20 cellular contexts compared by ENCODE assay signal in the genomic region with DNA sequence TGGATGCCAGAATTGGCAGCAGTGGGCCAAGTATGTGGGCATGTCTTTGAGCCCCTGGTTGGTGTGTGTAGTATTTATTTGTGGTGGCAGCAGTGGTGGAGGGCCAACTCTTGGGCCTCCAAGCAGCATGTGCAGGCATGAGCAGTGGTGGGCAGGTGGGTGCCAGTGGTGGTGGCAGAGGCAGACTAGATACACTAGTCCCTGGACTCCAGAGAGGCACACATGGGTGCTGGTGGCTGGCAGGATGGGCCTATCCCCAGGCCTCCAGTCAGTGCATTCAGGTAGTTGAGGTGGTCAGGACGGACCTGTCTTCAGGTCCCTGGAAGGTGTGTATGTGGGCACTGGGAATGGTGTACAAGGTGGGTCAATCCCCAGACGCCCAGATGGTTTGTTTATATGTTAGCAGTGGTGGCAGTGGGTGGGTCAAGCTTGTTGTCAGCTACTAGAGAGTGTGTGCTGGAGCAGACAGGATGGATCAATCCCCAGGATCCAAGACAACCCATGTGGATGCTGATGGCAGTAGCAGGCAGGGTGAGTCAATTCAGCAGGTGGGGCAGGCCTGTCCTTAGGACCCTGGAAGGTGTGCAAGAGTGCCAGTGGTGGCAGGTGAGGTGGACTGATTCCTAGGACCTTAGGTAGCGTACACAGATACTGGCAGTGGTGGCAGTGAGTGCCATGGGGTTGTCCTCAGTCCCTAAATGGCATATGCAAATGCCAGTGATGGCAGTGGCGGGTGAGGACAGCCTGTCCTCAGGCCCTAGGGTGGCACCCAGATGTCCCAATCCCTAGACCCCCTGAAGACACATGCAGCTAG.
A peak's percentile ranks its signal among the peaks of the same experiment; 100 is the strongest.
DNase-seq lines count a peak whose midpoint lies in the region; ATAC-seq and TF ChIP-seq lines count a peak whose summit lies in the region.
"Had no signal": no experiment of that assay in that cellular context is flagged by ENCODE, and none has a peak within 500 bp of the region (broad histone marks: within the 10 kb centered on the region; RNA-seq: fewer than 3 reads in every experiment).

No MANE protein-coding gene starts in this region.

- no peak overlapping the region for H3K23ac ChIP-seq in trophoblast cell (ENCODE audit: low read length)

- H3K9ac ChIP-seq in trophoblast cell (ENCODE audit: low read length): no peak overlapping the region
- H3K9ac ChIP-seq: BLaER1 had no signal

- H3K79me2 ChIP-seq in trophoblast cell (ENCODE audit: control insufficient read depth, insufficient read depth, low read length, poor library complexity): peaks cover 2% of the 10 kb centered on the region

- H3K9me3 ChIP-seq in esophagus muscularis mucosa: peaks cover 0 to 12% (median 10%) of the 10 kb centered on the region in 4 donors
- peaks cover 16% of the 10 kb centered on the region for H3K9me3 ChIP-seq in trophoblast cell (ENCODE audit: insufficient read depth, low read depth, low read length)
- H3K9me3 ChIP-seq in vagina: peaks cover 9% of the 10 kb centered on the region

- intact Hi-C loops in esophagus muscularis mucosa (cut with DNase I): no loop called here
- intact Hi-C loops in vagina (cut with DNase I): no loop called here
- intact Hi-C loops in Right ventricle myocardium superior (cut with DNase I): no loop called here

- H4K8ac ChIP-seq in trophoblast cell (ENCODE audit: low read depth, low read length): no peak overlapping the region

- no peak overlapping the region for H3K18ac ChIP-seq in trophoblast cell (ENCODE audit: low read length)

- TF ChIP-seq POLR2A in esophagus muscularis mucosa (IDR thresholded peaks at IDR 0.05; ENCODE audit: low read depth) (no peak), vagina (IDR thresholded peaks at IDR 0.05) (no peak)

- H3K27ac ChIP-seq in esophagus muscularis mucosa (replicated peaks in 1 of 4) (no peak overlapping the region), trophoblast cell (ENCODE audit: low read depth, low read length) (no peak overlapping the region), vagina (no peak overlapping the region)
- H3K27ac ChIP-seq: BLaER1, HL-60, RWPE1 had no signal

- H4K12ac ChIP-seq in trophoblast cell (ENCODE audit: low read depth, low read length): no peak overlapping the region

- H2BK120ac ChIP-seq in trophoblast cell (ENCODE audit: insufficient read depth, low read length, poor library complexity): no peak overlapping the region

- H3K4ac ChIP-seq in trophoblast cell (ENCODE audit: low read depth, low read length): no peak overlapping the region

- H2BK5ac ChIP-seq in trophoblast cell (ENCODE audit: low read depth, low read length, poor library complexity): no peak overlapping the region

- WGBS in esophagus muscularis mucosa: 92% methylated on average over 3 of the region's 4 CpGs
- WGBS in trophoblast cell (ENCODE audit: extremely low coverage, insufficient coverage, insufficient read length): no CpG with 5 or more reads among the region's 4 CpGs

- ATAC-seq in GM18520 (IDR thresholded peaks at IDR 0.05; ENCODE audit: unreplicated experiment): no peak
- ATAC-seq in HG02623 (IDR thresholded peaks at IDR 0.05; ENCODE audit: unreplicated experiment): no peak
- ATAC-seq in Right ventricle myocardium superior (ENCODE audit: poor library complexity): no peak

- H4K91ac ChIP-seq in trophoblast cell (ENCODE audit: low read depth, low read length): peak overlapping the region; percentile 1

- H3K36me3 ChIP-seq in esophagus muscularis mucosa (no peaks in the 10 kb centered on the region), trophoblast cell (ENCODE audit: control insufficient read depth in 1 of 2, insufficient read depth in 2 of 2, low read length in 2 of 2) (no peaks in the 10 kb centered on the region), vagina (no peaks in the 10 kb centered on the region)
- H3K36me3 ChIP-seq: BLaER1 had no signal

- H3K4me1 ChIP-seq in esophagus muscularis mucosa (peaks cover 0 to 21% (median 20%) of the 10 kb centered on the region in 4 donors), trophoblast cell (ENCODE audit: control insufficient read depth in 1 of 2, insufficient read depth in 2 of 2, low read length in 2 of 2) (peaks cover 14 to 19% of the 10 kb centered on the region in 2 experiments), vagina (peaks cover 16% of the 10 kb centered on the region)

- H3K14ac ChIP-seq in trophoblast cell (ENCODE audit: low read length): no peak overlapping the region

- no peak overlapping the region for H3K4me3 ChIP-seq in esophagus muscularis mucosa
- no peak overlapping the region for H3K4me3 ChIP-seq in trophoblast cell (ENCODE audit: low read depth, low read length)
- H3K4me3 ChIP-seq in vagina: no peak overlapping the region
- H3K4me3 ChIP-seq: BLaER1 had no signal

- peaks cover 22% of the 10 kb centered on the region for H3K79me1 ChIP-seq in trophoblast cell (ENCODE audit: low read length)

- TF ChIP-seq CTCF in esophagus muscularis mucosa (IDR thresholded peaks at IDR 0.05): no peak
- no peak for TF ChIP-seq CTCF in vagina (IDR thresholded peaks at IDR 0.05)

- peak; percentile 48 for DNase-seq in activated CD8-positive, alpha-beta memory T cell treated with anti-CD3 and anti-CD28 coated beads for 24 hours
- DNase-seq in activated CD8-positive, alpha-beta memory T cell treated with anti-CD3 and anti-CD28 coated beads, Interleukin-2, amount 50 U/mL, for 4 hours: no peak
- DNase-seq in esophagus muscularis mucosa (ENCODE audit: extremely low spot score): peak; percentile 80
- DNase-seq in trophoblast cell: no peak
- peak; percentile 78 to 88 for DNase-seq in vagina (ENCODE audit: extremely low spot score in 2 of 2)
- no peak for DNase-seq in Right ventricle myocardium superior
- DNase-seq: CD8-positive, alpha-beta memory T cell; DMS79 treated with DMSO at 0.1 percent for 48 hours; HCEC 1CT; Kasumi-1; MM.1S; NCI-H1417; NCI-H2029; NCI-H2171 treated with DMSO at 0.1 percent for 48 hours; NCI-H446 treated with DMSO at 0.1 percent for 48 hours had no signal

- TF ChIP-seq EP300 in esophagus muscularis mucosa (IDR thresholded peaks at IDR 0.05): no peak

- H3K4me2 ChIP-seq in trophoblast cell (ENCODE audit: low read length): no peak overlapping the region
- H3K4me2 ChIP-seq: BLaER1 had no signal

- H2AFZ ChIP-seq in trophoblast cell (ENCODE audit: insufficient read depth, low read length, poor library complexity): no peak overlapping the region

- H2BK12ac ChIP-seq in trophoblast cell (ENCODE audit: low read length): no peak overlapping the region

- H2AK5ac ChIP-seq in trophoblast cell (ENCODE audit: low read length): no peak overlapping the region

- H3K27me3 ChIP-seq in esophagus muscularis mucosa (no peaks in the 10 kb centered on the region), trophoblast cell (ENCODE audit: insufficient read depth, low read length) (no peaks in the 10 kb centered on the region), vagina (no peaks in the 10 kb centered on the region)
- H3K27me3 ChIP-seq: BLaER1 had no signal

Comparison
In these comparisons a context has a peak if more than half of its experiments do, and no peak if none do; other contexts are left out.
1. DNase-seq: peak in activated CD8-positive, alpha-beta memory T cell treated with anti-CD3 and anti-CD28 coated beads for 24 hours (single experiment), esophagus muscularis mucosa (single experiment) and vagina (2 of 2); none in activated CD8-positive, alpha-beta memory T cell treated with anti-CD3 and anti-CD28 coated beads, Interleukin-2, amount 50 U/mL, for 4 hours (single experiment), trophoblast cell (0 of 2) and Right ventricle myocardium superior (single experiment).